In the genomic region with DNA sequence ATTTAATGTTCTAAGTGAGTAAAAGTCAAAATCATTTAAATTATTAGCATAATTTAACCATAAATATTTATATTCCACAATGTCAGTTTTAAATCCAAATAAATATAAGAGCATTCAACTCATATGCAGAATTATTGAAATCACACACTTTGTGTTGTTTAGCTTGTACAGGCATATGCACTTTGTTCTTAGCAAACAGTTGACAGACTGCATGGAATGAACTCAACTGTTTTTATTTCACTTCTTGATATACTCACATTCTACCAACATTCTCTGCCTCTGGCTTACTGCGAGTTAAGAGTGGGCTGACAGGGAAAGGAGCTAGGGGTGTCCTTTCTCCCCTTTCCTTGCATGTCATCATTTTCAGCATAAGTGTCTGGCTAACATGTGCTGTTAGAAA, we compare ENCODE assay signal across 29 cellular contexts.
"Had no signal": no experiment of that assay in that cellular context is flagged by ENCODE, and none has a peak within 500 bp of the region (broad histone marks: within the 10 kb centered on the region; RNA-seq: fewer than 3 reads in every experiment).

No MANE protein-coding gene starts in this region.

- H3K36me3 ChIP-seq: stomach, suprapubic skin, thoracic aorta, thyroid gland, tibial artery, tibial nerve, transverse colon, upper lobe of left lung, upper lobe of right lung, uterus, vagina had no signal

- DNase-seq: stimulated activated CD4-positive, alpha-beta T cell treated with anti-CD3 and anti-CD28 coated beads, Interleukin-2, amount 100 ng/mL, for 48 hours; stimulated activated CD4-positive, alpha-beta T cell treated with anti-CD3 and anti-CD28 coated beads, Interleukin-4, amount 100 ng/mL, for 1 hour; stimulated activated CD4-positive, alpha-beta T cell treated with anti-CD3 and anti-CD28 coated beads, Interleukin-4, amount 100 ng/mL, for 24 hours; stimulated activated CD4-positive, alpha-beta T cell treated with anti-CD3 and anti-CD28 coated beads, Interleukin-4, amount 100 ng/mL, for 4 hours; stimulated activated CD8-positive, alpha-beta memory T cell treated with anti-CD3 and anti-CD28 coated beads, Interleukin-4, amount 100 ng/mL, for 48 hours; stimulated activated naive B cell treated with anti-CD40 and anti-IgM and Interleukin-4, amounts not matched to agents 10 μg/mL and 1 μg/mL and 100 μg/mL, for 72 hours; stimulated activated naive CD4-positive, alpha-beta T cell; stimulated activated naive CD4-positive, alpha-beta T cell treated with Interleukin-2 at 50 U/mL for 16 hours; stimulated activated naive CD8-positive, alpha-beta T cell treated with anti-CD3 and anti-CD28 coated beads, Interleukin-15, amount 100 ng/mL, for 72 hours; stimulated activated naive CD8-positive, alpha-beta T cell treated with anti-CD3 and anti-CD28 coated beads, Interleukin-15, Interleukin-2, amounts not matched to agents 100 U/mL and 50 U/mL, for 24 hours; stomach; substantia nigra; testis; thyroid gland; tibial artery; transverse colon; trophoblast cell; upper lobe of left lung; upper lobe of right lung; uterus had no signal

- H3K27ac ChIP-seq: stomach, suprapubic skin, testis, thoracic aorta, thyroid gland, tibial artery, tibial nerve, transverse colon, upper lobe of left lung, upper lobe of right lung, uterus, vagina had no signal

- ATAC-seq: stimulated activated effector memory CD8-positive, alpha-beta T cell treated with anti-CD3 and anti-CD28 coated beads, Interleukin-12 subunit alpha, Interleukin-12 subunit beta, amount 100 ng/mL, for 72 hours; stimulated activated memory B cell treated with anti-CD40 and anti-IgM and Interleukin-4, amounts not matched to agents 10 μg/mL and 1 μg/mL and 100 μg/mL, for 72 hours; stimulated activated naive B cell treated with anti-CD40 and anti-IgM and Interleukin-4, amounts not matched to agents 10 μg/mL and 1 μg/mL and 100 μg/mL, for 72 hours; stimulated activated naive CD8-positive, alpha-beta T cell treated with anti-CD3 and anti-CD28 coated beads, Interleukin-15, amount 100 ng/mL, for 72 hours; stimulated activated naive CD8-positive, alpha-beta T cell treated with anti-CD3 and anti-CD28 coated beads, Interleukin-15, Interleukin-2, amounts not matched to agents 100 U/mL and 50 U/mL, for 24 hours; upper lobe of right lung had no signal

- H3K36me3 Mint-ChIP-seq: stimulated activated effector memory CD8-positive, alpha-beta T cell treated with anti-CD3 and anti-CD28 coated beads, Interleukin-12 subunit alpha, Interleukin-12 subunit beta, amount 100 ng/mL, for 72 hours; stimulated activated memory B cell treated with anti-CD40 and anti-IgM and Interleukin-4, amounts not matched to agents 10 μg/mL and 1 μg/mL and 100 μg/mL, for 72 hours; stimulated activated naive B cell treated with anti-CD40 and anti-IgM and Interleukin-4, amounts not matched to agents 10 μg/mL and 1 μg/mL and 100 μg/mL, for 72 hours; type B pancreatic cell had no signal

- H3K4me1 ChIP-seq: stomach, suprapubic skin, testis, thyroid gland, tibial nerve, transverse colon, upper lobe of left lung, upper lobe of right lung, uterus, vagina had no signal

- H3K27me3 ChIP-seq: testis, thyroid gland, tibial artery, tibial nerve, transverse colon, upper lobe of left lung, vagina had no signal

- H3K4me3 ChIP-seq: stomach, suprapubic skin, testis, thoracic aorta, thyroid gland, tibial artery, tibial nerve, transverse colon, upper lobe of left lung, upper lobe of right lung, uterus, vagina had no signal

- H3K4me3 Mint-ChIP-seq: stimulated activated effector memory CD8-positive, alpha-beta T cell treated with anti-CD3 and anti-CD28 coated beads, Interleukin-12 subunit alpha, Interleukin-12 subunit beta, amount 100 ng/mL, for 72 hours; stimulated activated memory B cell treated with anti-CD40 and anti-IgM and Interleukin-4, amounts not matched to agents 10 μg/mL and 1 μg/mL and 100 μg/mL, for 72 hours; stimulated activated naive B cell treated with anti-CD40 and anti-IgM and Interleukin-4, amounts not matched to agents 10 μg/mL and 1 μg/mL and 100 μg/mL, for 72 hours; stimulated activated naive CD8-positive, alpha-beta T cell treated with anti-CD3 and anti-CD28 coated beads, Interleukin-15, amount 100 ng/mL, for 72 hours; stimulated activated naive CD8-positive, alpha-beta T cell treated with anti-CD3 and anti-CD28 coated beads, Interleukin-15, Interleukin-2, amounts not matched to agents 100 ng/mL and 50 ng/mL, for 24 hours; type B pancreatic cell had no signal

- H3K9me3 ChIP-seq: stomach, suprapubic skin, testis, thoracic aorta, thyroid gland, tibial artery, tibial nerve, transverse colon, upper lobe of left lung, upper lobe of right lung, uterus, vagina had no signal

- H3K4me1 Mint-ChIP-seq: stimulated activated effector memory CD8-positive, alpha-beta T cell treated with anti-CD3 and anti-CD28 coated beads, Interleukin-12 subunit alpha, Interleukin-12 subunit beta, amount 100 ng/mL, for 72 hours; stimulated activated memory B cell treated with anti-CD40 and anti-IgM and Interleukin-4, amounts not matched to agents 10 μg/mL and 1 μg/mL and 100 μg/mL, for 72 hours; stimulated activated naive CD8-positive, alpha-beta T cell treated with anti-CD3 and anti-CD28 coated beads, Interleukin-15, amount 100 ng/mL, for 72 hours had no signal

- H3K27ac Mint-ChIP-seq: stimulated activated effector memory CD8-positive, alpha-beta T cell treated with anti-CD3 and anti-CD28 coated beads, Interleukin-12 subunit alpha, Interleukin-12 subunit beta, amount 100 ng/mL, for 72 hours; stimulated activated memory B cell treated with anti-CD40 and anti-IgM and Interleukin-4, amounts not matched to agents 10 μg/mL and 1 μg/mL and 100 μg/mL, for 72 hours; stimulated activated naive B cell treated with anti-CD40 and anti-IgM and Interleukin-4, amounts not matched to agents 10 μg/mL and 1 μg/mL and 100 μg/mL, for 72 hours; stimulated activated naive CD8-positive, alpha-beta T cell treated with anti-CD3 and anti-CD28 coated beads, Interleukin-15, amount 100 ng/mL, for 72 hours; stimulated activated naive CD8-positive, alpha-beta T cell treated with anti-CD3 and anti-CD28 coated beads, Interleukin-15, Interleukin-2, amounts not matched to agents 100 ng/mL and 50 ng/mL, for 24 hours; type B pancreatic cell had no signal

- FAIRE-seq: urothelium cell line had no signal

- H3K27me3 Mint-ChIP-seq: stimulated activated memory B cell treated with anti-CD40 and anti-IgM and Interleukin-4, amounts not matched to agents 10 μg/mL and 1 μg/mL and 100 μg/mL, for 72 hours had no signal

- H3K9me3 Mint-ChIP-seq: stimulated activated memory B cell treated with anti-CD40 and anti-IgM and Interleukin-4, amounts not matched to agents 10 μg/mL and 1 μg/mL and 100 μg/mL, for 72 hours; stimulated activated naive B cell treated with anti-CD40 and anti-IgM and Interleukin-4, amounts not matched to agents 10 μg/mL and 1 μg/mL and 100 μg/mL, for 72 hours; stimulated activated naive CD8-positive, alpha-beta T cell treated with anti-CD3 and anti-CD28 coated beads, Interleukin-15, amount 100 ng/mL, for 72 hours; stimulated activated naive CD8-positive, alpha-beta T cell treated with anti-CD3 and anti-CD28 coated beads, Interleukin-15, Interleukin-2, amounts not matched to agents 100 ng/mL and 50 ng/mL, for 24 hours; type B pancreatic cell had no signal
